ENCODE assay signal across 1 cellular context in genomic region chr17:30812218-30813177, GRCh38.
TF ChIP-seq lines count a peak whose summit lies in the region.

No MANE protein-coding gene starts in this region.

TF ChIP-seq in IMR-90, 13 proteins besides CTCF, POLR2A, EP300 and RAD21 (continued from another document):
- TF ChIP-seq USF2 (IDR thresholded peaks at IDR 0.05; ENCODE audit: low read depth, low read length) = no peak
